10 cellular contexts compared by ENCODE assay signal in genomic region chr5:123421773-123422172, GRCh38. TPM values are rescaled to one million over a fixed set of nuclear protein-coding genes. Genes with fewer than 3 reads are reported as not detected.
A peak's percentile ranks its signal among the peaks of the same experiment; 100 is the strongest.
DNase-seq lines count a peak whose midpoint lies in the region; FAIRE-seq lines count a peak whose summit lies in the region.
"Had no signal": no experiment of that assay in that cellular context is flagged by ENCODE, and none has a peak within 500 bp of the region (broad histone marks: within the 10 kb centered on the region; RNA-seq: fewer than 3 reads in every experiment).

No MANE protein-coding gene starts in this region.

- peaks cover 44% of the 10 kb centered on the region for H3K79me2 ChIP-seq in GM23248 (ENCODE audit: insufficient read depth)

- H3K4me2 ChIP-seq in GM23248 (ENCODE audit: unreplicated experiment): peak overlapping the region; percentile 97

- H3K9me2 ChIP-seq in GM23248 (ENCODE audit: insufficient read depth): no peaks in the 10 kb centered on the region

- in situ Hi-C loops in GM23248 (cut with MboI): loop anchor here (25.0 kb wide), 1 partner anchor 191 kb away; no protein-coding TSS in a partner anchor

- H3K36me3 ChIP-seq in GM23248 (ENCODE audit: low read depth): 0 out of 2 replicates have a peak, but pooled peaks cover 3% of the 10 kb centered on the region
- H3K36me3 ChIP-seq in SK-N-MC (ENCODE audit: insufficient read depth, low read length): peaks cover 13% of the 10 kb centered on the region
- H3K36me3 ChIP-seq in small intestine (ENCODE audit: control insufficient read depth in 2 of 2, insufficient read depth in 2 of 2, low read length in 2 of 2): no peaks in the 10 kb centered on the region

- peak overlapping the region; percentile 86 for H2AFZ ChIP-seq in GM23248

- H3K9ac ChIP-seq in GM23248 (peak overlapping the region; percentile 89), SK-N-MC (ENCODE audit: insufficient read length) (peak overlapping the region; percentile 87)

- no peak for FAIRE-seq in small intestine (lab: Jason Lieb, UNC)

- DNase-seq in GM23248 (peak; percentile 29), SK-N-MC (ENCODE audit: low read depth, low spot score) (no peak), small intestine (no peak), COR-L47 (lab: John Stamatoyannopoulos, UW) (no peak), HuH-7 (ENCODE audit: low spot score) (no peak)
- DNase-seq in stimulated activated CD4-positive, alpha-beta T cell treated with anti-CD3 and anti-CD28 coated beads, Interleukin-2, amount 100 ng/mL, for 24 hours: no peak
- DNase-seq in activated effector memory CD4-positive, alpha-beta T cell treated with anti-CD3 and anti-CD28 coated beads, Interleukin-2, amount 50 U/mL, for 16 hours: no peak
- DNase-seq: NCI-H1930, posterior cingulate gyrus had no signal

- no peaks in the 10 kb centered on the region for H3K9me3 ChIP-seq in GM23248 (ENCODE audit: low read depth)
- H3K9me3 ChIP-seq in SK-N-MC (ENCODE audit: low read depth, low read length): no peaks in the 10 kb centered on the region
- H3K9me3 ChIP-seq in iPS-18c (ENCODE audit: control insufficient read depth, insufficient read depth, low read length): no peaks in the 10 kb centered on the region
- H3K9me3 ChIP-seq in small intestine (ENCODE audit: control insufficient read depth, low read depth): no peaks in the 10 kb centered on the region

- WGBS in GM23248 (ENCODE audit: low coverage in 1 of 2, low lambda C conversion rate in 2 of 2, missing lambda C conversion rate in 2 of 2), 2 experiments: 0% methylated on average over 2 of the region's 2 CpGs
- 12 to 27% (median 12%) methylated on average over 2 of the region's 2 CpGs for WGBS in small intestine, 3 donors

- 0 out of 2 replicates have a peak, but pooled peaks cover 5% of the 10 kb centered on the region for H3F3A ChIP-seq in GM23248 (ENCODE audit: insufficient read depth)

- H3K27ac ChIP-seq in GM23248 (no peak overlapping the region), SK-N-MC (no peak overlapping the region), small intestine (ENCODE audit: low read depth in 1 of 2, low read length in 1 of 2) (no peak overlapping the region)

- peak overlapping the region; percentile 93 for H3K4me3 ChIP-seq in GM23248
- peak overlapping the region; percentile 93 for H3K4me3 ChIP-seq in SK-N-MC
- peak overlapping the region; percentile 82 for H3K4me3 ChIP-seq in iPS-18c (ENCODE audit: insufficient read depth, low read depth, low read length)
- peak overlapping the region; percentile 1 to 76 for H3K4me3 ChIP-seq in small intestine (ENCODE audit: low read depth in 1 of 2, low read length in 2 of 2)

- H3K27me3 ChIP-seq in GM23248 (replicated peaks; ENCODE audit: insufficient read depth): no peaks in the 10 kb centered on the region
- H3K27me3 ChIP-seq in small intestine (ENCODE audit: control insufficient read depth in 2 of 2, insufficient read depth in 2 of 2, low read length in 2 of 2): no peaks in the 10 kb centered on the region

- H3K4me1 ChIP-seq in GM23248 (ENCODE audit: insufficient read depth) (peaks cover 5% of the 10 kb centered on the region), small intestine (ENCODE audit: control insufficient read depth in 2 of 2, insufficient read depth in 1 of 2, low read depth in 1 of 2, low read length in 1 of 2) (peaks cover 3 to 11% of the 10 kb centered on the region in 2 donors)

- no peaks in the 10 kb centered on the region for H4K20me1 ChIP-seq in GM23248 (ENCODE audit: insufficient read depth)

RNA-seq across cellular contexts. Expression of gene CEP120, which starts 1.4 kb away (rescaled TPM):
- 16.4 and 19.3 TPM in 2 replicates for total RNA-seq in GM23248 (2014; rRNA removed; shearing (Covaris generic))
- polyA plus RNA-seq in GM23248 (2016; fragmentation: Nextera tagmentation; extraction: Ambion mirVana) (7.3 and 7.5 TPM in 2 replicates), small intestine (1 to 10 TPM; 4.1 to 5.3 (median 4.9) TPM)

Comparison
In these comparisons a context has a peak if more than half of its experiments do, and no peak if none do; other contexts are left out.
1. H3K4me3 ChIP-seq: peak in every context shown above with its lines; median percentile 93 in GM23248; 93 in SK-N-MC; 82 in iPS-18c; 38 in small intestine.